12 cellular contexts compared by ENCODE assay signal in the genomic region with DNA sequence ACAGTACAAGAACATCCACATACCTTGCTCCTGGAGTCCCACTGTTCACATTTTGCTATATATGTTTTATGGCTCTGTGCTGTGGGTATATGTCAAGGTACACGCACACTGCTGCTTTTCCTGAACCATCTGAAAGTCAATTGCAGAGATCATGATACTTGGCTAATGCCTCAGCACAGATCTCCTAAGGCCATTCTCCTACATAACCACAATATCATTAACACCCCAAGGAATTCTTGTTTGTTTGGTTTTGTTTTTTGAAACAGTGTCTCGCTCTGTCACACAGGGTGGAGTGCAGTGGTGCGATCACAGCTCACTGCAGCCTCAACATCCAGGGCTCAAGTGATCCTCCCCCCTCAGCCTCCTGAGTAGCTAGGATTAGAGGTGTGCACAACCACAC. TPM values are rescaled to one million over a fixed set of nuclear protein-coding genes. Genes with fewer than 3 reads are reported as not detected.
DNase-seq lines count a peak whose midpoint lies in the region; ATAC-seq, FAIRE-seq and TF ChIP-seq lines count a peak whose summit lies in the region.
"Had no signal": no experiment of that assay in that cellular context is flagged by ENCODE, and none has a peak within 500 bp of the region (broad histone marks: within the 10 kb centered on the region; RNA-seq: fewer than 3 reads in every experiment).

No MANE protein-coding gene starts in this region.

- H3K4me3 Mint-ChIP-seq in natural killer cell treated with Interleukin-12 subunit alpha and Interleukin-12 subunit beta and Interleukin-15 and Interleukin-18, amount 100 ng/mL, for 72 hours: no peak overlapping the region
- no peak overlapping the region for H3K4me3 Mint-ChIP-seq in CD4-positive, alpha-beta memory T cell
- H3K4me3 Mint-ChIP-seq: endodermal cell had no signal

- H3K9me3 ChIP-seq in HepG2 (ENCODE audit: low read length) (no peaks in the 10 kb centered on the region), right lobe of liver (no peaks in the 10 kb centered on the region), breast epithelium (no peaks in the 10 kb centered on the region)
- no peaks in the 10 kb centered on the region for H3K9me3 ChIP-seq in CD4-positive, alpha-beta memory T cell (ENCODE audit: control insufficient read depth in 1 of 2, low read length in 2 of 2)

- TSS peak; percentile 4 for BruUV-seq in HepG2 (replicated peaks; lab: Mats Ljungman, UMichigan)

- H3K27ac Mint-ChIP-seq in natural killer cell treated with Interleukin-12 subunit alpha and Interleukin-12 subunit beta and Interleukin-15 and Interleukin-18, amount 100 ng/mL, for 72 hours: peak overlapping the region; percentile 2 to 4
- H3K27ac Mint-ChIP-seq in CD4-positive, alpha-beta memory T cell: peak overlapping the region in 1 of 7 donors; percentile 19

- H3K27ac ChIP-seq in HepG2 (ENCODE audit: extremely low read length, insufficient read depth, low read length) (no peak overlapping the region), right lobe of liver (no peak overlapping the region), breast epithelium (peak overlapping the region; percentile 1 to 91)
- no peak overlapping the region for H3K27ac ChIP-seq in CD4-positive, alpha-beta memory T cell (ENCODE audit: low read depth, low read length)

- no peak for TF ChIP-seq RAD21 in HepG2 (CRISPR knock-in tag; IDR thresholded peaks at IDR 0.05)

- H3K36me3 ChIP-seq in HepG2 (replicated peaks in 1 of 2; ENCODE audit: control insufficient read depth in 1 of 2, insufficient read depth in 2 of 2, low read length in 2 of 2): peaks cover 5 to 31% of the 10 kb centered on the region in 2 experiments; a peak in 4 of 5 replicates
- H3K36me3 ChIP-seq in right lobe of liver: no peaks in the 10 kb centered on the region
- no peaks in the 10 kb centered on the region for H3K36me3 ChIP-seq in breast epithelium
- no peaks in the 10 kb centered on the region for H3K36me3 ChIP-seq in CD4-positive, alpha-beta memory T cell (ENCODE audit: insufficient read depth, low read length)

- H3K4me3 ChIP-seq in HepG2 (replicated peaks in 1 of 3; ENCODE audit: insufficient read depth in 1 of 3, low read depth in 2 of 3, low read length in 3 of 3) (no peak overlapping the region), right lobe of liver (no peak overlapping the region), breast epithelium (no peak overlapping the region)
- no peak overlapping the region for H3K4me3 ChIP-seq in CD4-positive, alpha-beta memory T cell (ENCODE audit: low read length in 2 of 2)

- no peak overlapping the region for H3K9ac ChIP-seq in HepG2 (ENCODE audit: insufficient read depth, low read depth, low read length)

- peaks cover 17% of the 10 kb centered on the region in 2 donors for H3K4me1 Mint-ChIP-seq in natural killer cell treated with Interleukin-12 subunit alpha and Interleukin-12 subunit beta and Interleukin-15 and Interleukin-18, amount 100 ng/mL, for 72 hours (ENCODE audit: low read depth in 2 of 2)
- H3K4me1 Mint-ChIP-seq in CD4-positive, alpha-beta memory T cell: peaks cover 5 to 16% (median 10%) of the 10 kb centered on the region in 4 donors

- H4K20me1 ChIP-seq in HepG2 (ENCODE audit: insufficient read depth, low read length): no peaks in the 10 kb centered on the region

- TF ChIP-seq EP300 in HepG2 (IDR thresholded peaks at IDR 0.05; ENCODE audit: low read depth in 2 of 2, low read length in 2 of 2) (no peak), HepG2 (CRISPR knock-in tag; IDR thresholded peaks at IDR 0.05; ENCODE audit: borderline replicate concordance) (no peak)

- H3K79me2 ChIP-seq in HepG2 (ENCODE audit: insufficient read depth, low read length): peaks cover 8% of the 10 kb centered on the region

- WGBS in HepG2 (ENCODE audit: low lambda C conversion rate): 97% methylated on average over 3 of the region's 3 CpGs
- 89% methylated on average over 3 of the region's 3 CpGs for WGBS in right lobe of liver (ENCODE audit: insufficient coverage, low coverage, low lambda C conversion rate, missing lambda C conversion rate)

- no peak overlapping the region for H3K4me2 ChIP-seq in HepG2 (ENCODE audit: low read depth, low read length)

- intact Hi-C loops in HepG2 (cut with micrococcal nuclease; ENCODE audit: unreplicated experiment): no loop called here
- intact Hi-C loops in right lobe of liver (cut with DNase I): no loop called here
- intact Hi-C loops in breast epithelium (cut with DNase I; ENCODE audit: low total_unique reads): no loop called here
- intact Hi-C loops in CD4-positive, alpha-beta memory T cell (cut with micrococcal nuclease): no loop called here

- no peak for FAIRE-seq in HepG2 (lab: Jason Lieb, UNC)
- FAIRE-seq: small intestine had no signal

- no peak for TF ChIP-seq CTCF in HepG2 (CRISPR knock-in tag; IDR thresholded peaks at IDR 0.05)
- no peak for TF ChIP-seq CTCF in right lobe of liver (IDR thresholded peaks at IDR 0.05)
- TF ChIP-seq CTCF in breast epithelium (IDR thresholded peaks at IDR 0.05): no peak
- TF ChIP-seq CTCF in GM13977 (IDR thresholded peaks at IDR 0.05; ENCODE audit: extremely low read depth, insufficient read depth, missing control alignments): no peak

- in situ Hi-C loops in HepG2 (cut with HindIII; ENCODE audit: extremely low pct_ligation_motif_present, low pct_unique_long_range_greater_than_20kb) (no loop called here), GM13977 (cut with MboI; ENCODE audit: low pct_unique_long_range_greater_than_20kb, low sequenced_read_pairs, unreplicated experiment) (no loop called here)

- H2AFZ ChIP-seq in HepG2 (ENCODE audit: low read length): no peak overlapping the region

- H3K9me3 Mint-ChIP-seq in natural killer cell treated with Interleukin-12 subunit alpha and Interleukin-12 subunit beta and Interleukin-15 and Interleukin-18, amount 100 ng/mL, for 72 hours: no peaks in the 10 kb centered on the region
- no peaks in the 10 kb centered on the region for H3K9me3 Mint-ChIP-seq in CD4-positive, alpha-beta memory T cell
- H3K9me3 Mint-ChIP-seq: endodermal cell had no signal

- H3K4me1 ChIP-seq in HepG2 (ENCODE audit: insufficient read depth, low read length) (peaks cover 13% of the 10 kb centered on the region; the same call in 1 of the 2 replicates), right lobe of liver (no peaks in the 10 kb centered on the region), breast epithelium (peaks cover 6 to 17% of the 10 kb centered on the region in 2 donors)
- H3K4me1 ChIP-seq in CD4-positive, alpha-beta memory T cell (ENCODE audit: insufficient read depth, low read length): no peaks in the 10 kb centered on the region

- POLR2A ChIA-PET in HepG2 (lab: Yijun Ruan, JAX): interaction anchor here (1.0 to 1.5 kb wide), 3 partner anchors 17 to 49 kb away, joined by 3 to 6 read pairs (median 5); partner anchors contain the start of genes LZIC and NMNAT1
- POLR2A ChIA-PET in CD4-positive, alpha-beta memory T cell (lab: Charles Lee; ENCODE audit: partially characterized antibody): no interaction called here

- TF ChIP-seq POLR2A in HepG2 (IDR thresholded peaks at IDR 0.05; ENCODE audit: insufficient read depth in 1 of 2, low read depth in 2 of 2, low read length in 2 of 2) (no peak), right lobe of liver (IDR thresholded peaks at IDR 0.05) (no peak), breast epithelium (IDR thresholded peaks at IDR 0.05) (no peak)

- H3K27me3 ChIP-seq in HepG2 (ENCODE audit: control insufficient read depth in 1 of 2, insufficient read depth in 2 of 2, low read length in 2 of 2) (no peaks in the 10 kb centered on the region), right lobe of liver (no peaks in the 10 kb centered on the region), breast epithelium (no peaks in the 10 kb centered on the region)
- H3K27me3 ChIP-seq in CD4-positive, alpha-beta memory T cell (ENCODE audit: insufficient read depth, low read length): no peaks in the 10 kb centered on the region

- DNase-seq in HepG2 (ENCODE audit: low spot score) (no peak), right lobe of liver (no peak), breast epithelium (ENCODE audit: low spot score in 2 of 2) (no peak), GM13977 (ENCODE audit: low spot score) (no peak), OCI-M1 (lab: John Stamatoyannopoulos, UW) (no peak)
- no peak for DNase-seq in natural killer cell treated with Interleukin-12 subunit alpha and Interleukin-12 subunit beta and Interleukin-15 and Interleukin-18, amount 100 ng/mL, for 72 hours (ENCODE audit: low spot score)
- DNase-seq in CD4-positive, alpha-beta memory T cell: no peak
- DNase-seq: activated T-cell treated with anti-CD3 and anti-CD28 coated beads, Interleukin-2, amount 50 U/mL, for 1 hour; endodermal cell; small intestine had no signal

- no peaks in the 10 kb centered on the region for H3K27me3 Mint-ChIP-seq in natural killer cell treated with Interleukin-12 subunit alpha and Interleukin-12 subunit beta and Interleukin-15 and Interleukin-18, amount 100 ng/mL, for 72 hours
- H3K27me3 Mint-ChIP-seq in CD4-positive, alpha-beta memory T cell: no peaks in the 10 kb centered on the region

- ATAC-seq in HepG2 (no peak), right lobe of liver (no peak), HG02852 (IDR thresholded peaks at IDR 0.05; ENCODE audit: unreplicated experiment) (no peak)
- ATAC-seq in natural killer cell treated with Interleukin-12 subunit alpha and Interleukin-12 subunit beta and Interleukin-15 and Interleukin-18, amount 100 ng/mL, for 72 hours: no peak
- ATAC-seq: activated CD4-positive, CD25-positive, alpha-beta regulatory T cell treated with anti-CD3 and anti-CD28 coated beads, Interleukin-2, amount 50 U/mL, for 24 hours had no signal

- no peaks in the 10 kb centered on the region for H3K36me3 Mint-ChIP-seq in natural killer cell treated with Interleukin-12 subunit alpha and Interleukin-12 subunit beta and Interleukin-15 and Interleukin-18, amount 100 ng/mL, for 72 hours
- peaks cover 0 to 3% of the 10 kb centered on the region in 2 donors for H3K36me3 Mint-ChIP-seq in CD4-positive, alpha-beta memory T cell

- CTCF ChIA-PET in HepG2 (lab: Yijun Ruan, JAX; ENCODE audit: low intra/inter-chr PET ratio, low total read pairs): no interaction called here
- CTCF ChIA-PET in CD4-positive, alpha-beta memory T cell (lab: Charles Lee; ENCODE audit: partially characterized antibody): no interaction called here

RNA-seq across cellular contexts. Expression of gene CTNNBIP1, which starts 16.0 kb away (rescaled TPM):
- total RNA-seq in HepG2 (2016; rRNA removed; fragmentation: Illumina TruSeq; extraction: Trizol) (67.0 and 71.7 TPM in 2 replicates), right lobe of liver (10 to 100 TPM in 3 of 6 experiments, 1 to 10 TPM in 3; 8.0 to 19.2 (median 10.0) TPM), breast epithelium (10 to 100 TPM; 25.9 to 37.9 (median 29.5) TPM)
- 112 and 131 TPM in 2 replicates for total RNA-seq in HepG2 (2016; cell fraction: cytosol; rRNA removed; fragmentation: Illumina TruSeq; extraction: Trizol; ENCODE audit: low read depth)
- 54.5 and 70.6 TPM in 2 replicates for total RNA-seq in HepG2 (2016; cell fraction: insoluble cytoplasmic fraction; rRNA removed; fragmentation: Illumina TruSeq; extraction: Trizol)
- 130 and 149 TPM in 2 replicates for total RNA-seq in HepG2 (2016; cell fraction: membrane; rRNA removed; fragmentation: Illumina TruSeq; extraction: Trizol)
- 21.2 and 22.7 TPM in 2 replicates for total RNA-seq in HepG2 (2016; cell fraction: nucleus; rRNA removed; fragmentation: Illumina TruSeq; extraction: Trizol)
- 83.0 and 83.1 TPM in 2 replicates for polyA plus RNA-seq in HepG2 (2011; rRNA removed)
- polyA plus RNA-seq in HepG2 (2011; cell fraction: cytosol; rRNA removed): 57.2 and 76.8 TPM in 2 replicates
- 32.2 and 32.4 TPM in 2 replicates for polyA plus RNA-seq in HepG2 (2011; cell fraction: nucleus; rRNA removed)
- polyA plus RNA-seq in HepG2 (2012): 26.8 and 39.9 TPM in 2 replicates
- 182 and 242 TPM in 2 replicates for polyA plus RNA-seq in HepG2 (2016; cell fraction: cytosol; fragmentation: Illumina TruSeq; extraction: Trizol; ENCODE audit: low read depth)
- polyA plus RNA-seq in HepG2 (2016; cell fraction: insoluble cytoplasmic fraction; fragmentation: Illumina TruSeq; extraction: Trizol; ENCODE audit: low read depth): 74.3 and 84.9 TPM in 2 replicates
- polyA plus RNA-seq in HepG2 (2016; cell fraction: membrane; fragmentation: Illumina TruSeq; extraction: Trizol; ENCODE audit: low read depth): 169 and 203 TPM in 2 replicates
- polyA plus RNA-seq in HepG2 (2016; cell fraction: nucleus; fragmentation: Illumina TruSeq; extraction: Trizol; ENCODE audit: insufficient read depth, low read depth): 49.9 and 56.8 TPM in 2 replicates
- polyA minus RNA-seq in HepG2 (2011; rRNA and poly(A)+ RNA removed; ENCODE audit: low replicate concordance): 5.8 and 84.0 TPM in 2 replicates
- polyA minus RNA-seq in HepG2 (2011; cell fraction: cytosol; rRNA and poly(A)+ RNA removed): 49.7 and 52.8 TPM in 2 replicates
- 11.7 and 12.0 TPM in 2 replicates for polyA minus RNA-seq in HepG2 (2011; cell fraction: nucleus; rRNA and poly(A)+ RNA removed)
- 10 to 100 TPM; 12.5 to 18.7 TPM for total RNA-seq in natural killer cell treated with Interleukin-12 subunit alpha and Interleukin-12 subunit beta and Interleukin-15 and Interleukin-18, amount 100 ng/mL, for 72 hours
- 1 to 10 TPM; 6.3 to 9.1 TPM for total RNA-seq in CD4-positive, alpha-beta memory T cell
- 10 to 100 TPM in 1 of 2 donors, 1 to 10 TPM in 1; 10.0 to 10.1 TPM for polyA plus RNA-seq in CD4-positive, alpha-beta memory T cell

RNA-seq across cellular contexts. Expression of gene LZIC, which starts 49.1 kb away (rescaled TPM):
- 71.8 and 119 TPM in 2 replicates for total RNA-seq in HepG2 (2016; rRNA removed; fragmentation: Illumina TruSeq; extraction: Trizol)
- total RNA-seq in HepG2 (2016; cell fraction: cytosol; rRNA removed; fragmentation: Illumina TruSeq; extraction: Trizol; ENCODE audit: low read depth): 53.5 and 59.6 TPM in 2 replicates
- total RNA-seq in HepG2 (2016; cell fraction: insoluble cytoplasmic fraction; rRNA removed; fragmentation: Illumina TruSeq; extraction: Trizol): 69.8 and 119 TPM in 2 replicates
- total RNA-seq in HepG2 (2016; cell fraction: membrane; rRNA removed; fragmentation: Illumina TruSeq; extraction: Trizol): 70.4 and 80.8 TPM in 2 replicates
- total RNA-seq in HepG2 (2016; cell fraction: nucleus; rRNA removed; fragmentation: Illumina TruSeq; extraction: Trizol): 28.4 and 29.3 TPM in 2 replicates
- 17.2 and 25.2 TPM in 2 replicates for polyA plus RNA-seq in HepG2 (2011; rRNA removed)
- polyA plus RNA-seq in HepG2 (2011; cell fraction: cytosol; rRNA removed): 9.2 and 15.1 TPM in 2 replicates
- 4.6 and 6.2 TPM in 2 replicates for polyA plus RNA-seq in HepG2 (2011; cell fraction: nucleus; rRNA removed)
- polyA plus RNA-seq in HepG2 (2012): 33.4 and 46.4 TPM in 2 replicates
- 40.3 and 68.0 TPM in 2 replicates for polyA plus RNA-seq in HepG2 (2016; cell fraction: cytosol; fragmentation: Illumina TruSeq; extraction: Trizol; ENCODE audit: low read depth)
- 101 and 109 TPM in 2 replicates for polyA plus RNA-seq in HepG2 (2016; cell fraction: insoluble cytoplasmic fraction; fragmentation: Illumina TruSeq; extraction: Trizol; ENCODE audit: low read depth)
- 50.9 and 64.5 TPM in 2 replicates for polyA plus RNA-seq in HepG2 (2016; cell fraction: membrane; fragmentation: Illumina TruSeq; extraction: Trizol; ENCODE audit: low read depth)
- 41.7 and 43.7 TPM in 2 replicates for polyA plus RNA-seq in HepG2 (2016; cell fraction: nucleus; fragmentation: Illumina TruSeq; extraction: Trizol; ENCODE audit: insufficient read depth, low read depth)
- polyA minus RNA-seq in HepG2 (2011; rRNA and poly(A)+ RNA removed; ENCODE audit: low replicate concordance): 7.7 and 9.9 TPM in 2 replicates
- 17.2 and 17.4 TPM in 2 replicates for polyA minus RNA-seq in HepG2 (2011; cell fraction: cytosol; rRNA and poly(A)+ RNA removed)
- 12.1 and 14.7 TPM in 2 replicates for polyA minus RNA-seq in HepG2 (2011; cell fraction: nucleus; rRNA and poly(A)+ RNA removed)
- total RNA-seq in right lobe of liver: 10 to 100 TPM; 10.6 to 18.5 (median 15.9) TPM
- 10 to 100 TPM; 22.3 to 29.3 (median 23.7) TPM for total RNA-seq in breast epithelium
- 10 to 100 TPM; 24.8 to 25.5 TPM for total RNA-seq in natural killer cell treated with Interleukin-12 subunit alpha and Interleukin-12 subunit beta and Interleukin-15 and Interleukin-18, amount 100 ng/mL, for 72 hours
- total RNA-seq in CD4-positive, alpha-beta memory T cell: 10 to 100 TPM; 34.0 to 34.8 TPM
- polyA plus RNA-seq in CD4-positive, alpha-beta memory T cell: 10 to 100 TPM; 25.7 to 39.3 TPM

RNA-seq across cellular contexts. Expression of gene NMNAT1, which starts 49.2 kb away (rescaled TPM):
- total RNA-seq in HepG2 (2016; rRNA removed; fragmentation: Illumina TruSeq; extraction: Trizol): 12.2 and 14.5 TPM in 2 replicates
- total RNA-seq in HepG2 (2016; cell fraction: cytosol; rRNA removed; fragmentation: Illumina TruSeq; extraction: Trizol; ENCODE audit: low read depth): 6.7 and 7.9 TPM in 2 replicates
- total RNA-seq in HepG2 (2016; cell fraction: insoluble cytoplasmic fraction; rRNA removed; fragmentation: Illumina TruSeq; extraction: Trizol): 12.6 and 15.6 TPM in 2 replicates
- total RNA-seq in HepG2 (2016; cell fraction: membrane; rRNA removed; fragmentation: Illumina TruSeq; extraction: Trizol): 7.0 and 8.2 TPM in 2 replicates
- 6.1 and 8.7 TPM in 2 replicates for total RNA-seq in HepG2 (2016; cell fraction: nucleus; rRNA removed; fragmentation: Illumina TruSeq; extraction: Trizol)
- 5.4 and 5.6 TPM in 2 replicates for polyA plus RNA-seq in HepG2 (2011; rRNA removed)
- polyA plus RNA-seq in HepG2 (2011; cell fraction: cytosol; rRNA removed): 3.9 and 4.7 TPM in 2 replicates
- polyA plus RNA-seq in HepG2 (2011; cell fraction: nucleus; rRNA removed): 2.7 and 2.9 TPM in 2 replicates
- polyA plus RNA-seq in HepG2 (2012): 5.8 and 11.4 TPM in 2 replicates
- polyA plus RNA-seq in HepG2 (2016; cell fraction: cytosol; fragmentation: Illumina TruSeq; extraction: Trizol; ENCODE audit: low read depth): 1.5 and 1.8 TPM in 2 replicates
- 9.4 and 9.5 TPM in 2 replicates for polyA plus RNA-seq in HepG2 (2016; cell fraction: insoluble cytoplasmic fraction; fragmentation: Illumina TruSeq; extraction: Trizol; ENCODE audit: low read depth)
- 2.7 and 3.0 TPM in 2 replicates for polyA plus RNA-seq in HepG2 (2016; cell fraction: membrane; fragmentation: Illumina TruSeq; extraction: Trizol; ENCODE audit: low read depth)
- 7.0 and 7.5 TPM in 2 replicates for polyA plus RNA-seq in HepG2 (2016; cell fraction: nucleus; fragmentation: Illumina TruSeq; extraction: Trizol; ENCODE audit: insufficient read depth, low read depth)
- 9.3 and 11.0 TPM in 2 replicates for polyA minus RNA-seq in HepG2 (2011; rRNA and poly(A)+ RNA removed; ENCODE audit: low replicate concordance)
- 4.8 and 5.8 TPM in 2 replicates for polyA minus RNA-seq in HepG2 (2011; cell fraction: cytosol; rRNA and poly(A)+ RNA removed)
- polyA minus RNA-seq in HepG2 (2011; cell fraction: nucleus; rRNA and poly(A)+ RNA removed): 10.2 and 12.2 TPM in 2 replicates
- total RNA-seq in right lobe of liver: 1 to 10 TPM; 5.3 to 8.8 (median 7.6) TPM
- total RNA-seq in breast epithelium: 1 to 10 TPM; 6.6 to 8.3 (median 6.9) TPM
- 10 to 100 TPM in 1 of 2 donors, 1 to 10 TPM in 1; 9.8 to 12.3 TPM for total RNA-seq in natural killer cell treated with Interleukin-12 subunit alpha and Interleukin-12 subunit beta and Interleukin-15 and Interleukin-18, amount 100 ng/mL, for 72 hours
- total RNA-seq in CD4-positive, alpha-beta memory T cell: 1 to 10 TPM; 6.1 to 6.7 TPM
- 1 to 10 TPM in 1 of 2 donors, under 1 TPM in 1; 0.57 to 6.3 TPM for polyA plus RNA-seq in CD4-positive, alpha-beta memory T cell

Comparison
In these comparisons a context has a peak if more than half of its experiments do, and no peak if none do; other contexts are left out.
1. H3K27ac ChIP-seq: peak in breast epithelium (2 of 2); none in HepG2 (single experiment), right lobe of liver (0 of 3) and CD4-positive, alpha-beta memory T cell (single experiment).